Comparison of ENCODE assay signal across 34 cellular contexts in the genomic region with DNA sequence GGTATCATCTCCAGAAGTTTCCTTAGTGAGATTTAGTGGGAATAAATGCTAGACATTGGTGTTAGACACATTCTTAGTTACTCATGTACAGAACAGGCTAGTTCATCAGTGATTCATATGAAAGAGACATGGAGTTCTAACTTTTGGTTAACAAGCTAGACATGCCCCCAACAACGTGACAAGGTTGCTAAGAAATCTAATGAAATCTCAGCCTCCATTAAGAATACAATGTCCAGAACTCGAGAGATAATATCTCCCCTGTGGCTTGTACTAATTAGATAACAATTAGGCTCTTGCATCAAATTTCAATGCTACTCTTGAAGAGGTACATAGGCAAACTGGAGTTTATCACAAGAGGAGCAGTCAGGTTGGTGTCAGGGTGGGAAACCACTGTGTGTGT. TPM values are rescaled to one million over a fixed set of nuclear protein-coding genes. Genes with fewer than 3 reads are reported as not detected.
DNase-seq lines count a peak whose midpoint lies in the region; ATAC-seq and TF ChIP-seq lines count a peak whose summit lies in the region.
"Had no signal": no experiment of that assay in that cellular context is flagged by ENCODE, and none has a peak within 500 bp of the region (broad histone marks: within the 10 kb centered on the region; RNA-seq: fewer than 3 reads in every experiment).

No MANE protein-coding gene starts in this region.

- no peak overlapping the region for H4K8ac ChIP-seq in mesendoderm (ENCODE audit: low read depth, low read length)

- H3K4me3 ChIP-seq in mesendoderm (ENCODE audit: low read length), result no peak overlapping the region
- H3K4me3 ChIP-seq: heart left ventricle, PC-9, stomach, tibial artery had no signal

- peaks cover 9% of the 10 kb centered on the region; the same call in 1 of the 2 replicates for H3K36me3 Mint-ChIP-seq in HFFc6 (ENCODE audit: low read depth)
- H3K36me3 Mint-ChIP-seq: activated naive CD8-positive, alpha-beta T cell treated with anti-CD3 and anti-CD28 coated beads for 36 hours; mesothelial cell of epicardium; naive thymus-derived CD4-positive, alpha-beta T cell had no signal

- peak overlapping the region; percentile 51 for H3K27ac Mint-ChIP-seq in HFFc6
- H3K27ac Mint-ChIP-seq: activated naive CD8-positive, alpha-beta T cell treated with anti-CD3 and anti-CD28 coated beads for 36 hours; H9; mesothelial cell of epicardium; naive thymus-derived CD4-positive, alpha-beta T cell; T-helper 2 cell treated with Interferon-gamma antibody and Interleukin-4, amounts not matched to agents 5 μg/mL and 100 μg/mL, for 36 hours had no signal

- no peaks in the 10 kb centered on the region; the same call in 1 of the 2 replicates for H3K27me3 Mint-ChIP-seq in HFFc6 (ENCODE audit: insufficient read depth)

- ATAC-seq in HG03280 (IDR thresholded peaks at IDR 0.05; ENCODE audit: unreplicated experiment), result no peak
- ATAC-seq: heart left ventricle; naive thymus-derived CD4-positive, alpha-beta T cell; right cardiac atrium; Right ventricle myocardium inferior had no signal

- no peak overlapping the region for H3K4me3 Mint-ChIP-seq in HFFc6
- H3K4me3 Mint-ChIP-seq: activated naive CD8-positive, alpha-beta T cell treated with anti-CD3 and anti-CD28 coated beads for 36 hours; H9; mesothelial cell of epicardium; naive thymus-derived CD4-positive, alpha-beta T cell; T-helper 2 cell treated with Interferon-gamma antibody and Interleukin-4, amounts not matched to agents 5 μg/mL and 100 μg/mL, for 36 hours had no signal

- no peaks in the 10 kb centered on the region for H3K36me3 ChIP-seq in mesendoderm (ENCODE audit: control insufficient read depth, insufficient read depth, low read length)
- H3K36me3 ChIP-seq: heart left ventricle, stomach, tibial artery had no signal

- no peaks in the 10 kb centered on the region for H3K79me2 ChIP-seq in mesendoderm (ENCODE audit: control insufficient read depth, insufficient read depth, low read length)

- H3K27me3 ChIP-seq in mesendoderm (ENCODE audit: insufficient read depth, low read length, poor library complexity), result no peaks in the 10 kb centered on the region
- H3K27me3 ChIP-seq: tibial artery had no signal

- H3K9ac ChIP-seq in mesendoderm (ENCODE audit: low read length), result no peak overlapping the region

- peaks cover 69% of the 10 kb centered on the region for H3K4me1 Mint-ChIP-seq in HFFc6 (ENCODE audit: low read depth)

- H3K4ac ChIP-seq in mesendoderm (ENCODE audit: low read depth, low read length), result no peak overlapping the region

- no peak overlapping the region for H2BK5ac ChIP-seq in mesendoderm (ENCODE audit: low read length)

- peaks cover 2% of the 10 kb centered on the region for H3K4me1 ChIP-seq in mesendoderm (ENCODE audit: control insufficient read depth, low read depth, low read length)
- H3K4me1 ChIP-seq: Caco-2 had no signal

- no peaks in the 10 kb centered on the region; the same call in 1 of the 2 replicates for H3K9me3 Mint-ChIP-seq in HFFc6
- H3K9me3 Mint-ChIP-seq: activated naive CD8-positive, alpha-beta T cell treated with anti-CD3 and anti-CD28 coated beads for 36 hours; H9; mesothelial cell of epicardium; T-helper 2 cell treated with Interferon-gamma antibody and Interleukin-4, amounts not matched to agents 5 μg/mL and 100 μg/mL, for 36 hours had no signal

- no CpG with 5 or more reads among the region's 2 CpGs for WGBS in mesendoderm (ENCODE audit: extremely low coverage, insufficient coverage, low lambda C conversion rate)

- no peak overlapping the region for H2BK120ac ChIP-seq in mesendoderm (ENCODE audit: low read depth, low read length)

- TF ChIP-seq CTCF in HFFc6 (IDR thresholded peaks at IDR 0.05), result no peak

- H3K27ac ChIP-seq in mesendoderm (ENCODE audit: low read depth, low read length), result no peak overlapping the region
- H3K27ac ChIP-seq: heart left ventricle, PC-9, stomach, tibial artery, VCaP had no signal

- no peak overlapping the region for H3K23ac ChIP-seq in mesendoderm (ENCODE audit: low read length)

- H3K56ac ChIP-seq in mesendoderm (ENCODE audit: low read length), result no peak overlapping the region

- no peak overlapping the region for H2AK5ac ChIP-seq in mesendoderm (ENCODE audit: low read length)

- peak; percentile 46 for DNase-seq in EH (ENCODE audit: low read depth)
- peak; percentile 57 for DNase-seq in HFFc6
- peak; percentile 82 for DNase-seq in amniotic epithelial cell (ENCODE audit: low read depth)
- peak; percentile 6 for DNase-seq in mesendoderm
- no peak for DNase-seq in NCI-H510A treated with DMSO at 0.1 percent for 48 hours (lab: John Stamatoyannopoulos, UW)
- no peak for DNase-seq in activated CD8-positive, alpha-beta memory T cell treated with anti-CD3 and anti-CD28 coated beads, Interleukin-2, amount 50 U/mL, for 4 hours
- DNase-seq: activated CD4-positive, alpha-beta T cell treated with anti-CD3 and anti-CD28 coated beads for 48 hours; activated CD8-positive, alpha-beta memory T cell treated with anti-CD3 and anti-CD28 coated beads for 24 hours; activated effector memory CD4-positive, alpha-beta T cell treated with anti-CD3 and anti-CD28 coated beads, Interleukin-2, amount 50 U/mL, for 16 hours; activated naive CD8-positive, alpha-beta T cell treated with anti-CD3 and anti-CD28 coated beads for 36 hours; aorta; C1 segment of cervical spinal cord; Caco-2; cortex of kidney; DMS53; effector memory CD4-positive, alpha-beta T cell; GDM1; H9; heart left ventricle; Kasumi-1; kidney; naive thymus-derived CD4-positive, alpha-beta T cell; NCI-H1694 treated with DMSO at 0.1 percent for 48 hours; NCI-H2171; NCI-H510A; PC-9; right cardiac atrium; stomach; tibial artery had no signal

- H3K18ac ChIP-seq in mesendoderm (ENCODE audit: low read length), result no peak overlapping the region

- no peak overlapping the region for H2BK15ac ChIP-seq in mesendoderm (replicated peaks; ENCODE audit: low read depth)

- no peaks in the 10 kb centered on the region for H3K79me1 ChIP-seq in mesendoderm (ENCODE audit: low read length)

- no peak overlapping the region for H4K5ac ChIP-seq in mesendoderm (ENCODE audit: low read length)

- H3K4me2 ChIP-seq in mesendoderm (ENCODE audit: low read length), result no peak overlapping the region
- H3K4me2 ChIP-seq: PC-9 had no signal

RNA-seq across cellular contexts. Expression of a gene that starts 16.7 kb away (rescaled TPM):
- 100 to 1,000 TPM; 307 to 420 (median 361) TPM for total RNA-seq in HFFc6 (2021; fragmentation: NEBNext Ultra II Directional; extraction: Animal tissue kit (Norgen Biotek cat#: 25700))
- 9.0 TPM for polyA plus RNA-seq in mesendoderm (2013, experiment 1 of 2)
- 9.3 TPM for polyA plus RNA-seq in mesendoderm (2013, experiment 2 of 2)

Comparison
In these comparisons a context has a peak if more than half of its experiments do, and no peak if none do; other contexts are left out.
1. DNase-seq: peak in EH (single experiment), HFFc6 (single experiment), amniotic epithelial cell (single experiment) and mesendoderm (single experiment); none in NCI-H510A treated with DMSO at 0.1 percent for 48 hours (single experiment) and activated CD8-positive, alpha-beta memory T cell treated with anti-CD3 and anti-CD28 coated beads, Interleukin-2, amount 50 U/mL, for 4 hours (single experiment).